ENCODE assay signal across 8 cellular contexts in the genomic region with DNA sequence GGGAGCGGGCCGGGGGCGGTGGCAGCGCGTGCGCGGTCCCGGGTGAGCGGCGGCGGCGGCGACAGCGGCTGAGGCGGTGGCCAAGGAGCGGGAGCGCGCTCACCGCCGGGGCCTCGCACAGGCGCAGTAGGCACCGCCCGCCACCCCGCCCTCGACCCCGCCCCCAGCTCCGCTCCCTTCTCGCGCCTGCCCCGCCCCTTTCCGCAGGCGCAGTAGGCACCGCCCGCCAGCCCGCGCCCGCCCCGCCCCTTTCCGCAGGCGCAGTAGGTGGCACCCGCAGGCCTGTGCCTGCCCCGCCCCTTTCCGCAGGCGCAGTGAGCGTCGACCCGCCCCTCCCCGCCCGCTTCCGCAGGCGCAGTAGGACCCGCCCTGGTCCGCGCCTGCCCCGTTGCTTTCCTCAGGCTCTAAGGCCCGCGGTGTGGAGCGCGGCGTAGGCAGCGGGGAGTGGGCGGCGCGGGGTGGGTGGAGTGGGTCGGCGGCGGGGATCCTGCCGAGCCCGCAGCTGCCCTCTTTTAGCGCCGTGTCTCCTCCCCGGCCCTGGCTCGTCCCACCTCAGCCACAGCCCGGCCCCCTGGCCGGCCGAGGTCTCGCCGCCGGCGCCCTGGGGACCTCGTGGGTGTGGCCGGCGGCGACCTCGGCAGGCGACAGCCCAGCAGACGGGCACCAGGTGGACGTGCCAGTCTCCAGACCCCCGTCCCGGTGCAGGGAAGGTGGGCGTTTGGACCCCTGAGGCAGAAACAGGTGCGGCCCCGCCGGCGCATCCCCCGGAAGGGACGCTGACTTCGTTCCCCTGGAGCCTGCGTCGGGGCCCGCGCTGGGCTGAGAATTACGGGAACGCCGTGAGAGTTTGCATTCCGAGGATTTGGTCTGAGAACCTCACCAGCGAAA. TPM values are rescaled to one million over a fixed set of nuclear protein-coding genes. Genes with fewer than 3 reads are reported as not detected.
DNase-seq lines count a peak whose midpoint lies in the region; ATAC-seq lines count a peak whose summit lies in the region.

A gene with protein sequence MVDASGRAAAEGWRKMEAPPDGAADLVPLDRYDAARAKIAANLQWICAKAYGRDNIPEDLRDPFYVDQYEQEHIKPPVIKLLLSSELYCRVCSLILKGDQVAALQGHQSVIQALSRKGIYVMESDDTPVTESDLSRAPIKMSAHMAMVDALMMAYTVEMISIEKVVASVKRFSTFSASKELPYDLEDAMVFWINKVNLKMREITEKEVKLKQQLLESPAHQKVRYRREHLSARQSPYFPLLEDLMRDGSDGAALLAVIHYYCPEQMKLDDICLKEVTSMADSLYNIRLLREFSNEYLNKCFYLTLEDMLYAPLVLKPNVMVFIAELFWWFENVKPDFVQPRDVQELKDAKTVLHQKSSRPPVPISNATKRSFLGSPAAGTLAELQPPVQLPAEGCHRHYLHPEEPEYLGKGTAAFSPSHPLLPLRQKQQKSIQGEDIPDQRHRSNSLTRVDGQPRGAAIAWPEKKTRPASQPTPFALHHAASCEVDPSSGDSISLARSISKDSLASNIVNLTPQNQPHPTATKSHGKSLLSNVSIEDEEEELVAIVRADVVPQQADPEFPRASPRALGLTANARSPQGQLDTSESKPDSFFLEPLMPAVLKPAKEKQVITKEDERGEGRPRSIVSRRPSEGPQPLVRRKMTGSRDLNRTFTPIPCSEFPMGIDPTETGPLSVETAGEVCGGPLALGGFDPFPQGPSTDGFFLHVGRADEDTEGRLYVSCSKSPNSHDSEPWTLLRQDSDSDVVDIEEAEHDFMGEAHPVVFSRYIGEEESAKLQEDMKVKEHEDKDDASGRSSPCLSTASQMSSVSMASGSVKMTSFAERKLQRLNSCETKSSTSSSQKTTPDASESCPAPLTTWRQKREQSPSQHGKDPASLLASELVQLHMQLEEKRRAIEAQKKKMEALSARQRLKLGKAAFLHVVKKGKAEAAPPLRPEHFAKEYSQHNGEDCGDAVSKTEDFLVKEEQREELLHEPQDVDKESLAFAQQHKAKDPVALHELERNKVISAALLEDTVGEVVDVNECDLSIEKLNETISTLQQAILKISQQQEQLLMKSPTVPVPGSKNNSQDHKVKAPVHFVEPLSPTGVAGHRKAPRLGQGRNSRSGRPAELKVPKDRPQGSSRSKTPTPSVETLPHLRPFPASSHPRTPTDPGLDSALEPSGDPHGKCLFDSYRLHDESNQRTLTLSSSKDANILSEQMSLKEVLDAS (N-terminal part only) (minus strand): TSS at position 101 of the 888 bp plus-strand sequence. CDS start 387 bp downstream, outside the sequence.

- ATAC-seq in GM19468 (IDR thresholded peaks at IDR 0.05; ENCODE audit: extremely low read depth, unreplicated experiment), result peak; percentile 64

- H3K27ac ChIP-seq in effector memory CD4-positive, alpha-beta T cell (ENCODE audit: insufficient read depth, low read length, poor library complexity, severe bottlenecking), result peak within 1 kb of the TSS; percentile 72

- POLR2A ChIA-PET in activated CD8-positive, alpha-beta memory T cell treated with anti-CD3 and anti-CD28 coated beads for 36 hours (lab: Charles Lee), result interaction anchor here (1.8 kb wide), 1 partner anchor 17 kb away, joined by 13 read pairs; no protein-coding TSS in a partner anchor

- H3K27me3 ChIP-seq in effector memory CD4-positive, alpha-beta T cell (replicated peaks; ENCODE audit: control insufficient read depth, insufficient read depth, low read length, poor library complexity, severe bottlenecking), result no peaks in the 10 kb centered on the region

- peaks cover 24% of the 10 kb centered on the region for H3K4me1 ChIP-seq in effector memory CD4-positive, alpha-beta T cell (ENCODE audit: control insufficient read depth, insufficient read depth, low read length, poor library complexity, severe bottlenecking)

- peak within 1 kb of the TSS; percentile 90 for H3K4me3 ChIP-seq in effector memory CD4-positive, alpha-beta T cell (ENCODE audit: insufficient read depth, low read depth, low read length, poor library complexity, severe bottlenecking)

- peaks cover 6% of the 10 kb centered on the region for H3K36me3 ChIP-seq in effector memory CD4-positive, alpha-beta T cell (ENCODE audit: control insufficient read depth, insufficient read depth, low read length)

- H3K9me3 ChIP-seq in effector memory CD4-positive, alpha-beta T cell (ENCODE audit: control insufficient read depth, low read length), result no peaks in the 10 kb centered on the region

- peak; percentile 87 for DNase-seq in CMK (ENCODE audit: low read depth)
- peak; percentile 74 for DNase-seq in HT1080 (ENCODE audit: low read depth)
- peak; percentile 79 for DNase-seq in NK-92 treated with Interleukin-12 subunit alpha and Interleukin-12 subunit beta, amount 100 ng/mL, for 24 hours (lab: John Stamatoyannopoulos, UW)
- DNase-seq in effector memory CD4-positive, alpha-beta T cell, result peak; percentile 91 to 96 (median 94)
- DNase-seq in medulla oblongata (ENCODE audit: extremely low spot score), result peak; percentile 94
- peak; percentile 88 to 94 (median 90) for DNase-seq in stimulated activated CD4-positive, alpha-beta T cell treated with anti-CD3 and anti-CD28 coated beads, TNF-alpha, amount 100 ng/mL, for 48 hours (ENCODE audit: low read depth in 3 of 3)

- CTCF ChIA-PET in activated CD8-positive, alpha-beta memory T cell treated with anti-CD3 and anti-CD28 coated beads for 36 hours (lab: Charles Lee), result interaction anchor here (0.6 to 0.7 kb wide), 2 partner anchors 18 to 49 kb away, joined by 3 read pairs; no protein-coding TSS in a partner anchor

RNA-seq across cellular contexts. Expression of the gene that starts here (rescaled TPM):
- total RNA-seq in HT1080 (2014; rRNA removed; shearing (Covaris generic)), result 25.6 and 26.0 TPM in 2 replicates
- polyA plus RNA-seq in HT1080 (2015; cell fraction: cytosol; rRNA removed), result 14.1 and 14.2 TPM in 2 replicates
- 14.9 and 17.1 TPM in 2 replicates for polyA plus RNA-seq in HT1080 (2015; cell fraction: nucleus; rRNA removed)
- total RNA-seq in activated CD8-positive, alpha-beta memory T cell treated with anti-CD3 and anti-CD28 coated beads for 36 hours, result 10 to 100 TPM; 28.1 to 32.1 TPM

Comparison
In these comparisons a context has a peak if more than half of its experiments do, and no peak if none do; other contexts are left out.
1. Peak in every context shown above with its lines: DNase-seq, ATAC-seq, H3K4me3 ChIP-seq and H3K27ac ChIP-seq.